11 cellular contexts compared by ENCODE assay signal in genomic region chr3:16665282-16665741, GRCh38.
A peak's percentile ranks its signal among the peaks of the same experiment; 100 is the strongest.
DNase-seq lines count a peak whose midpoint lies in the region; ATAC-seq, FAIRE-seq and TF ChIP-seq lines count a peak whose summit lies in the region.
"Had no signal": no experiment of that assay in that cellular context is flagged by ENCODE, and none has a peak within 500 bp of the region (broad histone marks: within the 10 kb centered on the region; RNA-seq: fewer than 3 reads in every experiment).

No MANE protein-coding gene starts in this region.

- peaks cover 11% of the 10 kb centered on the region for H3K9me3 Mint-ChIP-seq in activated CD4-positive, alpha-beta T cell treated with anti-CD3 and anti-CD28 coated beads, Interleukin-2, amount 10 ng/mL, durations not matched to agents 24 days and 14 days
- peaks cover 0 to 3% of the 10 kb centered on the region in 2 donors for H3K9me3 Mint-ChIP-seq in effector memory CD8-positive, alpha-beta T cell

- H2AFZ ChIP-seq in Loucy (ENCODE audit: low read length) = peak overlapping the region; percentile 66
- no peak overlapping the region for H2AFZ ChIP-seq in Karpas-422 (ENCODE audit: low read length)

- peaks cover 14% of the 10 kb centered on the region for H3K27me3 Mint-ChIP-seq in activated CD4-positive, alpha-beta T cell treated with anti-CD3 and anti-CD28 coated beads, Interleukin-2, amount 10 ng/mL, durations not matched to agents 24 days and 14 days
- H3K27me3 Mint-ChIP-seq in effector memory CD8-positive, alpha-beta T cell = peaks cover 23 to 73% of the 10 kb centered on the region in 2 donors

- H3K9ac ChIP-seq in Loucy (ENCODE audit: low read depth, low read length, poor library complexity, severe bottlenecking) (peak overlapping the region; percentile 49), Karpas-422 (ENCODE audit: low read length) (no peak overlapping the region)

- H3K27ac Mint-ChIP-seq in activated CD4-positive, alpha-beta T cell treated with anti-CD3 and anti-CD28 coated beads, Interleukin-2, amount 10 ng/mL, durations not matched to agents 24 days and 14 days = no peak overlapping the region
- H3K27ac Mint-ChIP-seq in effector memory CD8-positive, alpha-beta T cell = peak overlapping the region in 1 of 2 donors; percentile 30
- H3K27ac Mint-ChIP-seq: B cell had no signal

- H3K79me2 ChIP-seq in Loucy (ENCODE audit: insufficient read depth, low read length) (no peaks in the 10 kb centered on the region), Karpas-422 (ENCODE audit: low read length) (no peaks in the 10 kb centered on the region)

- peak overlapping the region; percentile 48 for H3K4me3 ChIP-seq in Loucy (ENCODE audit: low read length, poor library complexity, severe bottlenecking)
- H3K4me3 ChIP-seq in Karpas-422 (ENCODE audit: low read length) = no peak overlapping the region
- H3K4me3 ChIP-seq: esophagus squamous epithelium had no signal

- H3K36me3 ChIP-seq in Loucy (ENCODE audit: insufficient read depth, low read length) (no peaks in the 10 kb centered on the region), Karpas-422 (ENCODE audit: insufficient read depth, low read length) (no peaks in the 10 kb centered on the region)
- H3K36me3 ChIP-seq: esophagus squamous epithelium had no signal

- FAIRE-seq in GM12891 (lab: Jason Lieb, UNC) = no peak

- H3F3A ChIP-seq in Loucy (ENCODE audit: low read depth) = no peaks in the 10 kb centered on the region

- TF ChIP-seq POLR2A in GM12891 (IDR thresholded peaks at IDR 0.05; ENCODE audit: low read depth, low read length) = no peak

- H3K9me3 ChIP-seq in Loucy (ENCODE audit: insufficient read depth, low read depth, low read length) (no peaks in the 10 kb centered on the region; the same call in 1 of the 2 replicates), Karpas-422 (ENCODE audit: low read length) (no peaks in the 10 kb centered on the region)
- H3K9me3 ChIP-seq: esophagus squamous epithelium had no signal

- H3K4me2 ChIP-seq in Loucy (ENCODE audit: low read depth, low read length, poor library complexity, severe bottlenecking) = peak overlapping the region; percentile 64
- H3K4me2 ChIP-seq in Karpas-422 (ENCODE audit: low read depth, low read length, poor library complexity, severe bottlenecking) = no peak overlapping the region

- H3K36me3 Mint-ChIP-seq in activated CD4-positive, alpha-beta T cell treated with anti-CD3 and anti-CD28 coated beads, Interleukin-2, amount 10 ng/mL, durations not matched to agents 24 days and 14 days (ENCODE audit: low read depth) = no peaks in the 10 kb centered on the region
- no peaks in the 10 kb centered on the region for H3K36me3 Mint-ChIP-seq in effector memory CD8-positive, alpha-beta T cell (ENCODE audit: insufficient read depth)

- DNase-seq in activated CD4-positive, alpha-beta T cell treated with anti-CD3 and anti-CD28 coated beads, Interleukin-2, amount 10 ng/mL, durations not matched to agents 24 days and 14 days = peak; percentile 41
- DNase-seq in activated CD4-positive, alpha-beta T cell treated with anti-CD3 and anti-CD28 coated beads for 4 hours = no peak
- no peak for DNase-seq in effector memory CD8-positive, alpha-beta T cell
- DNase-seq in sciatic nerve (ENCODE audit: low spot score) = no peak
- DNase-seq in GM12891 (ENCODE audit: insufficient read length, low spot score) = no peak
- no peak for DNase-seq in Karpas-422
- no peak for DNase-seq in OCI-M1 (lab: John Stamatoyannopoulos, UW)
- DNase-seq: esophagus squamous epithelium, NCI-H748 treated with DMSO at 0.1 percent for 48 hours had no signal

- intact Hi-C loops in activated CD4-positive, alpha-beta T cell treated with anti-CD3 and anti-CD28 coated beads, Interleukin-2, amount 10 ng/mL, durations not matched to agents 24 days and 14 days (cut with micrococcal nuclease) = no loop called here
- intact Hi-C loops in sciatic nerve (cut with DNase I) = no loop called here

- H3K27me3 ChIP-seq in Loucy (ENCODE audit: insufficient read depth, low read length, poor library complexity, severe bottlenecking) = no peaks in the 10 kb centered on the region
- H3K27me3 ChIP-seq in Karpas-422 (ENCODE audit: low read length) = no peaks in the 10 kb centered on the region; the same call in 1 of the 2 replicates
- H3K27me3 ChIP-seq: esophagus squamous epithelium had no signal

- H4K20me1 ChIP-seq in Loucy (ENCODE audit: insufficient read depth, low read length, poor library complexity, severe bottlenecking) (no peaks in the 10 kb centered on the region), Karpas-422 (ENCODE audit: insufficient read depth, low read depth, low read length) (no peaks in the 10 kb centered on the region)

- no peak overlapping the region for H3K4me3 Mint-ChIP-seq in activated CD4-positive, alpha-beta T cell treated with anti-CD3 and anti-CD28 coated beads, Interleukin-2, amount 10 ng/mL, durations not matched to agents 24 days and 14 days
- H3K4me3 Mint-ChIP-seq in effector memory CD8-positive, alpha-beta T cell = no peak overlapping the region
- H3K4me3 Mint-ChIP-seq: B cell had no signal

- H3K27ac ChIP-seq in Karpas-422 (ENCODE audit: low read length) = no peak overlapping the region
- H3K27ac ChIP-seq: esophagus squamous epithelium had no signal

- no peaks in the 10 kb centered on the region for H3K9me2 ChIP-seq in Loucy (replicated peaks; ENCODE audit: low read depth, low read length)
- no peaks in the 10 kb centered on the region for H3K9me2 ChIP-seq in Karpas-422 (replicated peaks; ENCODE audit: insufficient read depth, low read length)

- ATAC-seq in effector memory CD8-positive, alpha-beta T cell (replicated peaks) = peak; percentile 82
- peak; percentile 30 for ATAC-seq in sciatic nerve

- H3K4me1 Mint-ChIP-seq in activated CD4-positive, alpha-beta T cell treated with anti-CD3 and anti-CD28 coated beads, Interleukin-2, amount 10 ng/mL, durations not matched to agents 24 days and 14 days = no peaks in the 10 kb centered on the region
- H3K4me1 Mint-ChIP-seq in effector memory CD8-positive, alpha-beta T cell (ENCODE audit: low read depth in 2 of 2) = peaks cover 0 to 3% of the 10 kb centered on the region in 2 donors
- H3K4me1 Mint-ChIP-seq: B cell had no signal

- peaks cover 11% of the 10 kb centered on the region for H3K4me1 ChIP-seq in Loucy (ENCODE audit: insufficient read depth, low read length, poor library complexity, severe bottlenecking)
- H3K4me1 ChIP-seq in Karpas-422 (ENCODE audit: low read length) = no peaks in the 10 kb centered on the region
- H3K4me1 ChIP-seq: esophagus squamous epithelium had no signal

- no peak for TF ChIP-seq CTCF in Loucy (conservative IDR thresholded peaks at IDR 0.05; ENCODE audit: low read length)

TF ChIP-seq in GM12891, 5 proteins besides CTCF, POLR2A, EP300 and RAD21:
- no peak for TF ChIP-seq TAF1 (IDR thresholded peaks at IDR 0.05; ENCODE audit: low read depth, low read length)
- no peak for TF ChIP-seq PAX5 (IDR thresholded peaks at IDR 0.05; ENCODE audit: insufficient read depth, low read length, severe bottlenecking)
- no peak for TF ChIP-seq POU2F2 (IDR thresholded peaks at IDR 0.05; ENCODE audit: low read depth, low read length)
- TF ChIP-seq SPI1 (IDR thresholded peaks at IDR 0.05; ENCODE audit: low read depth, low read length) = no peak
- no peak for TF ChIP-seq POLR2AphosphoS5 (IDR thresholded peaks at IDR 0.05; ENCODE audit: low read depth, low read length)
